ENCODE assay signal across 8 cellular contexts in genomic region chr1:21216835-21217811, GRCh38. TPM values are rescaled to one million over a fixed set of nuclear protein-coding genes. Genes with fewer than 3 reads are reported as not detected.
DNase-seq lines count a peak whose midpoint lies in the region; ATAC-seq and TF ChIP-seq lines count a peak whose summit lies in the region.

No MANE protein-coding gene starts in this region.

- peaks cover 14% of the 10 kb centered on the region for H3K36me3 Mint-ChIP-seq in T-cell

- ATAC-seq in T-cell (replicated peaks in 1 of 4), result peak in 3 of 4 experiments; percentile 56 to 73 (median 72)
- no peak for ATAC-seq in GM21360 (IDR thresholded peaks at IDR 0.05; ENCODE audit: unreplicated experiment)
- ATAC-seq in HG03521 (IDR thresholded peaks at IDR 0.05; ENCODE audit: unreplicated experiment), result no peak

- H3K4me1 Mint-ChIP-seq in T-cell, result peaks cover 0 to 4% (median 3%) of the 10 kb centered on the region in 3 donors

- POLR2A ChIA-PET in T-cell (lab: Charles Lee), result no interaction called here

- H3K27me3 Mint-ChIP-seq in T-cell, result no peaks in the 10 kb centered on the region

- H3K4me3 Mint-ChIP-seq in T-cell, result no peak overlapping the region

- DNase-seq in CD1c-positive myeloid dendritic cell (ENCODE audit: extremely low spot score) (peak; percentile 61), HFF-Myc (ENCODE audit: extremely low read depth, low read depth) (no peak), T-cell (peak; percentile 32 to 72 (median 59)), iPS-NIHi7 (ENCODE audit: extremely low spot score) (peak; percentile 76)
- peak; percentile 27 for DNase-seq in activated naive CD8-positive, alpha-beta T cell treated with anti-CD3 and anti-CD28 coated beads, Interleukin-2, amount 50 U/mL, for 16 hours (ENCODE audit: low read depth, low spot score)
- DNase-seq in stimulated activated CD4-positive, alpha-beta T cell treated with anti-CD3 and anti-CD28 coated beads, Interleukin-2, amount 100 ng/mL, for 24 hours, result peak; percentile 77 to 79

- H3K9me3 Mint-ChIP-seq in T-cell, result no peaks in the 10 kb centered on the region

- H3K27ac Mint-ChIP-seq in T-cell, result peak overlapping the region in 1 of 2 donors; percentile 28

- H3K4me3 ChIP-seq in HFF-Myc (replicated peaks; ENCODE audit: low read depth, low read length), result no peak overlapping the region

- CTCF ChIA-PET in T-cell (lab: Charles Lee), result interaction anchor here (0.5 to 0.9 kb wide), 8 partner anchors 26 to 1196 kb away, joined by 3 to 5 read pairs (median 3); no protein-coding TSS in a partner anchor

- peak; percentile 80 for TF ChIP-seq CTCF in HFF-Myc (IDR thresholded peaks at IDR 0.05; ENCODE audit: low read depth, low read length, missing control alignments)

RNA-seq across cellular contexts. Expression of gene EIF4G3, which starts 40.4 kb away (rescaled TPM):
- 10 to 100 TPM; 16.8 to 34.1 (median 20.8) TPM for total RNA-seq in T-cell

Comparison
In these comparisons a context has a peak if more than half of its experiments do, and no peak if none do; other contexts are left out.
1. ATAC-seq: peak in T-cell (3 of 4); none in GM21360 (single experiment) and HG03521 (single experiment).